Comparison of ENCODE assay signal across 1 cellular context in genomic region chr15:52652286-52652685, GRCh38.
TF ChIP-seq lines count a peak whose summit lies in the region.

No MANE protein-coding gene starts in this region.

TF ChIP-seq in SK-N-SH, 30 proteins besides CTCF, POLR2A, EP300 and RAD21 (continued from another document):
- TF ChIP-seq USF2 (IDR thresholded peaks at IDR 0.05; ENCODE audit: borderline replicate concordance, low read depth, low read length) = no peak
- no peak for TF ChIP-seq RXRA (IDR thresholded peaks at IDR 0.05; ENCODE audit: borderline replicate concordance, low read depth)
